ENCODE assay signal across 13 cellular contexts in genomic region chr6:131819507-131820228, GRCh38. TPM values are rescaled to one million over a fixed set of nuclear protein-coding genes. Genes with fewer than 3 reads are reported as not detected.
DNase-seq lines count a peak whose midpoint lies in the region; TF ChIP-seq lines count a peak whose summit lies in the region.
"Had no signal": no experiment of that assay in that cellular context is flagged by ENCODE, and none has a peak within 500 bp of the region (broad histone marks: within the 10 kb centered on the region; RNA-seq: fewer than 3 reads in every experiment).

No MANE protein-coding gene starts in this region.

- H3K36me3 ChIP-seq in fibroblast of lung (ENCODE audit: control insufficient read depth, insufficient read depth, low read length) = no peaks in the 10 kb centered on the region
- H3K36me3 ChIP-seq: tibial nerve had no signal

- no peaks in the 10 kb centered on the region for H3K79me2 ChIP-seq in fibroblast of lung (ENCODE audit: control insufficient read depth, insufficient read depth, low read length)

- H3K9me3 Mint-ChIP-seq in activated CD4-positive, alpha-beta T cell treated with anti-CD3 and anti-CD28 coated beads, Interleukin-2, amount 10 ng/mL, durations not matched to agents 24 days and 14 days = no peaks in the 10 kb centered on the region

- H3K27me3 ChIP-seq in fibroblast of lung (ENCODE audit: control insufficient read depth, insufficient read depth, low read length) = no peaks in the 10 kb centered on the region
- H3K27me3 ChIP-seq: tibial nerve had no signal

- H3K4me3 Mint-ChIP-seq in activated CD4-positive, alpha-beta T cell treated with anti-CD3 and anti-CD28 coated beads, Interleukin-2, amount 10 ng/mL, durations not matched to agents 24 days and 14 days = no peak overlapping the region

- no peak for TF ChIP-seq CTCF in fibroblast of lung (conservative IDR thresholded peaks at IDR 0.05 in 1 of 2, IDR thresholded peaks at IDR 0.05 in 1 of 2; ENCODE audit: low read depth in 1 of 2, low read length in 2 of 2)

- H3K4me2 ChIP-seq in fibroblast of lung (ENCODE audit: extremely low read depth, insufficient read depth, low read length) = peak overlapping the region; percentile 40

- no peak overlapping the region for H3K27ac Mint-ChIP-seq in activated CD4-positive, alpha-beta T cell treated with anti-CD3 and anti-CD28 coated beads, Interleukin-2, amount 10 ng/mL, durations not matched to agents 24 days and 14 days

- H3K27ac ChIP-seq in fibroblast of lung (ENCODE audit: insufficient read depth, low read length) (peak overlapping the region; percentile 20), substantia nigra (ENCODE audit: low read depth, low read length, poor library complexity, severe bottlenecking) (no peak overlapping the region)
- H3K27ac ChIP-seq: 22Rv1, epithelial cell of prostate, tibial nerve had no signal

- DNase-seq in activated CD4-positive, alpha-beta T cell treated with anti-CD3 and anti-CD28 coated beads, Interleukin-2, amount 10 ng/mL, durations not matched to agents 24 days and 14 days = peak; percentile 33
- DNase-seq in activated CD4-positive, alpha-beta T cell treated with anti-CD3 and anti-CD28 coated beads for 4 hours = no peak
- DNase-seq in NCI-H146 treated with DMSO at 0.1 percent for 48 hours (lab: John Stamatoyannopoulos, UW; ENCODE audit: unreplicated experiment) (peak; percentile 21), fibroblast of lung (ENCODE audit: low read depth in 2 of 2) (peak; percentile 88 to 96), renal cortical epithelial cell (ENCODE audit: low read depth) (peak; percentile 63), substantia nigra (lab: John Stamatoyannopoulos, UW) (no peak), NCI-H510A treated with DMSO at 0.1 percent for 48 hours (lab: John Stamatoyannopoulos, UW) (no peak), HuH-7 (ENCODE audit: low spot score) (no peak)
- DNase-seq: anterior cingulate cortex, posterior cingulate gyrus had no signal

- H3K9me3 ChIP-seq in fibroblast of lung (ENCODE audit: control insufficient read depth, insufficient read depth, low read depth, low read length) = no peaks in the 10 kb centered on the region
- H3K9me3 ChIP-seq: tibial nerve had no signal

- peaks cover 26% of the 10 kb centered on the region for H3K27me3 Mint-ChIP-seq in activated CD4-positive, alpha-beta T cell treated with anti-CD3 and anti-CD28 coated beads, Interleukin-2, amount 10 ng/mL, durations not matched to agents 24 days and 14 days

- no peak overlapping the region for H3K4me3 ChIP-seq in fibroblast of lung (replicated peaks in 1 of 4; ENCODE audit: control extremely low read depth in 1 of 4, insufficient read depth in 1 of 4, low read depth in 3 of 4, low read length in 4 of 4)
- H3K4me3 ChIP-seq: tibial nerve had no signal

- H2AFZ ChIP-seq in fibroblast of lung (ENCODE audit: low read length) = no peak overlapping the region

- no peaks in the 10 kb centered on the region for H3K36me3 Mint-ChIP-seq in activated CD4-positive, alpha-beta T cell treated with anti-CD3 and anti-CD28 coated beads, Interleukin-2, amount 10 ng/mL, durations not matched to agents 24 days and 14 days (ENCODE audit: low read depth)

- no peaks in the 10 kb centered on the region for H3K4me1 Mint-ChIP-seq in activated CD4-positive, alpha-beta T cell treated with anti-CD3 and anti-CD28 coated beads, Interleukin-2, amount 10 ng/mL, durations not matched to agents 24 days and 14 days

- H3K4me1 ChIP-seq in fibroblast of lung (ENCODE audit: control insufficient read depth, extremely low read depth, insufficient read depth, low read length) = peaks cover 7% of the 10 kb centered on the region
- H3K4me1 ChIP-seq: tibial nerve had no signal

- no peak overlapping the region for H3K9ac ChIP-seq in fibroblast of lung (ENCODE audit: insufficient read depth, low read length)

- intact Hi-C loops in activated CD4-positive, alpha-beta T cell treated with anti-CD3 and anti-CD28 coated beads, Interleukin-2, amount 10 ng/mL, durations not matched to agents 24 days and 14 days (cut with micrococcal nuclease) = no loop called here

- no peaks in the 10 kb centered on the region for H4K20me1 ChIP-seq in fibroblast of lung (ENCODE audit: control insufficient read depth, extremely low read depth, insufficient read depth, low read length)

RNA-seq across cellular contexts. Expression of gene ENPP1, which starts 11.8 kb away (rescaled TPM):
- total RNA-seq in activated CD4-positive, alpha-beta T cell treated with anti-CD3 and anti-CD28 coated beads, Interleukin-2, amount 10 ng/mL, durations not matched to agents 24 days and 14 days = 0.58 and 0.66 TPM in 2 replicates
- total RNA-seq in fibroblast of lung = 13.1 and 85.4 TPM in 2 replicates
- polyA plus RNA-seq in fibroblast of lung = 48.6 and 51.7 TPM in 2 replicates
- polyA plus RNA-seq in fibroblast of lung (2012) = 22.8 and 24.8 TPM in 2 replicates
- polyA minus RNA-seq in fibroblast of lung (ENCODE audit: low replicate concordance) = 13.0 and 15.2 TPM in 2 replicates
- total RNA-seq in renal cortical epithelial cell = 3.8 and 6.0 TPM in 2 replicates

Comparison
In these comparisons a context has a peak if more than half of its experiments do, and no peak if none do; other contexts are left out.
1. DNase-seq: peak in activated CD4-positive, alpha-beta T cell treated with anti-CD3 and anti-CD28 coated beads, Interleukin-2, amount 10 ng/mL, durations not matched to agents 24 days and 14 days (single experiment), NCI-H146 treated with DMSO at 0.1 percent for 48 hours (single experiment), fibroblast of lung (2 of 2) and renal cortical epithelial cell (single experiment); none in activated CD4-positive, alpha-beta T cell treated with anti-CD3 and anti-CD28 coated beads for 4 hours (0 of 2), substantia nigra (0 of 49), NCI-H510A treated with DMSO at 0.1 percent for 48 hours (single experiment) and HuH-7 (single experiment).